26 cellular contexts compared by ENCODE assay signal in the genomic region with DNA sequence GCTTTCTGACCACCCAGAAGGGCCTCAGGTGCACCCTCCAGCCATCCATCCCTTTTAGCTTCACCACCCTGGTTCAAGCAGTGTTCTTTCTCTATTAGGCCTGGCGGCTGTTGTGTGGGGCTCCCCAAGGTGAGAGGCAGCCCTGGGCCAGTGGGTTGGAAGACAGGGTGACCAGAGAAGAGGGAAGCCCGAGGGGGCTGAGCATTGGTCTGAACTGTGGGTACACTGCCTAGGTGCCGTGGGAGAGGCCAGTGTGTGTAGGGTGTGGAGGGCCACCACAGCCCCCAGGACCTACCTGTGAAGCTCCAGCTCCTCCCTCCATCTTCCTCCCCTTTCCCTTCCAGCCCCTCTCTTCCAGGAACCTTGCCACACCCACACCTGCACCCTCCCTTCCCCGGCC.
"Had no signal": no experiment of that assay in that cellular context is flagged by ENCODE, and none has a peak within 500 bp of the region (broad histone marks: within the 10 kb centered on the region; RNA-seq: fewer than 3 reads in every experiment).

No MANE protein-coding gene starts in this region.

- ATAC-seq: activated CD8-positive, alpha-beta memory T cell treated with anti-CD3 and anti-CD28 coated beads, Interleukin-2, amount 10 ng/mL, durations not matched to agents 7 days and 5 days; activated naive CD4-positive, alpha-beta T cell treated with anti-CD3 and anti-CD28 coated beads, Interleukin-2, amount 50 U/mL, for 72 hours; body of pancreas had no signal

- H3K36me3 Mint-ChIP-seq: activated CD4-positive, alpha-beta memory T cell treated with anti-CD3 and anti-CD28 coated beads for 36 hours; activated CD8-positive, alpha-beta memory T cell treated with anti-CD3 and anti-CD28 coated beads, Interleukin-2, amount 10 ng/mL, durations not matched to agents 7 days and 5 days; activated naive CD4-positive, alpha-beta T cell treated with anti-CD3 and anti-CD28 coated beads, Interleukin-2, amount 50 U/mL, for 72 hours had no signal

- H3K9ac ChIP-seq: KMS-11 had no signal

- H3K36me3 ChIP-seq: adrenal gland, breast epithelium, SJCRH30 had no signal

- H3K4me3 Mint-ChIP-seq: activated CD4-positive, alpha-beta memory T cell treated with anti-CD3 and anti-CD28 coated beads for 36 hours; activated CD8-positive, alpha-beta memory T cell treated with anti-CD3 and anti-CD28 coated beads, Interleukin-2, amount 10 ng/mL, durations not matched to agents 7 days and 5 days; activated naive CD4-positive, alpha-beta T cell treated with anti-CD3 and anti-CD28 coated beads for 36 hours; T-helper 2 cell treated with Interferon-gamma antibody and Interleukin-4, amounts not matched to agents 5 μg/mL and 100 μg/mL, for 36 hours had no signal

- H3K27ac ChIP-seq: adrenal gland, body of pancreas, breast epithelium, KMS-11, PC-9, SJCRH30, SK-N-MC had no signal

- H3K4me2 ChIP-seq: KMS-11, PC-9 had no signal

- H3K4me1 ChIP-seq: adrenal gland, breast epithelium, SJCRH30 had no signal

- H3K9me3 Mint-ChIP-seq: activated CD4-positive, alpha-beta memory T cell treated with anti-CD3 and anti-CD28 coated beads for 36 hours; activated naive CD4-positive, alpha-beta T cell treated with anti-CD3 and anti-CD28 coated beads for 36 hours; activated naive CD4-positive, alpha-beta T cell treated with anti-CD3 and anti-CD28 coated beads, Interleukin-2, amount 50 U/mL, for 72 hours; T-helper 2 cell treated with Interferon-gamma antibody and Interleukin-4, amounts not matched to agents 5 μg/mL and 100 μg/mL, for 36 hours had no signal

- H3K27ac Mint-ChIP-seq: activated CD4-positive, alpha-beta memory T cell treated with anti-CD3 and anti-CD28 coated beads for 36 hours; activated CD8-positive, alpha-beta memory T cell treated with anti-CD3 and anti-CD28 coated beads, Interleukin-2, amount 10 ng/mL, durations not matched to agents 7 days and 5 days; activated naive CD4-positive, alpha-beta T cell treated with anti-CD3 and anti-CD28 coated beads for 36 hours; activated naive CD4-positive, alpha-beta T cell treated with anti-CD3 and anti-CD28 coated beads, Interleukin-2, amount 50 U/mL, for 72 hours; T-helper 2 cell treated with Interferon-gamma antibody and Interleukin-4, amounts not matched to agents 5 μg/mL and 100 μg/mL, for 36 hours had no signal

- H3K9me3 ChIP-seq: adrenal gland, body of pancreas, breast epithelium, SJCRH30 had no signal

- H3K4me3 ChIP-seq: adrenal gland, body of pancreas, breast epithelium, PC-9, SJCRH30, SK-N-MC had no signal

- H3K27me3 ChIP-seq: adrenal gland, body of pancreas, breast epithelium, SJCRH30 had no signal

- H3K27me3 Mint-ChIP-seq: activated CD4-positive, alpha-beta memory T cell treated with anti-CD3 and anti-CD28 coated beads for 36 hours had no signal

- DNase-seq: activated CD4-positive, alpha-beta memory T cell treated with anti-CD3 and anti-CD28 coated beads for 36 hours; activated CD4-positive, alpha-beta T cell treated with anti-CD3 and anti-CD28 coated beads, Interleukin-2, amount 50 U/mL, for 1 hour; activated CD8-positive, alpha-beta memory T cell treated with anti-CD3 and anti-CD28 coated beads, Interleukin-2, amount 10 ng/mL, durations not matched to agents 7 days and 5 days; activated gamma-delta T cell treated with Interleukin-2 at 50 U/mL for 16 hours; activated naive CD4-positive, alpha-beta T cell treated with anti-CD3 and anti-CD28 coated beads for 36 hours; activated T-cell treated with anti-CD3 and anti-CD28 coated beads, Interleukin-2, amount 50 U/mL, for 48 hours; adrenal gland; body of pancreas; cerebellar nuclear complex; MM.1S; MV-4-11; NCI-H1092; NCI-H1417; NCI-H1930; NCI-H510A; NCI-H526; NCI-H748 treated with DMSO at 0.1 percent for 48 hours; NK-92 treated with Interleukin-12 subunit alpha and Interleukin-12 subunit beta, amount 100 ng/mL, for 24 hours; SHP77; SJCRH30 had no signal

- H2AFZ ChIP-seq: PC-9 had no signal
